Comparison of ENCODE assay signal across 19 cellular contexts in the genomic region with DNA sequence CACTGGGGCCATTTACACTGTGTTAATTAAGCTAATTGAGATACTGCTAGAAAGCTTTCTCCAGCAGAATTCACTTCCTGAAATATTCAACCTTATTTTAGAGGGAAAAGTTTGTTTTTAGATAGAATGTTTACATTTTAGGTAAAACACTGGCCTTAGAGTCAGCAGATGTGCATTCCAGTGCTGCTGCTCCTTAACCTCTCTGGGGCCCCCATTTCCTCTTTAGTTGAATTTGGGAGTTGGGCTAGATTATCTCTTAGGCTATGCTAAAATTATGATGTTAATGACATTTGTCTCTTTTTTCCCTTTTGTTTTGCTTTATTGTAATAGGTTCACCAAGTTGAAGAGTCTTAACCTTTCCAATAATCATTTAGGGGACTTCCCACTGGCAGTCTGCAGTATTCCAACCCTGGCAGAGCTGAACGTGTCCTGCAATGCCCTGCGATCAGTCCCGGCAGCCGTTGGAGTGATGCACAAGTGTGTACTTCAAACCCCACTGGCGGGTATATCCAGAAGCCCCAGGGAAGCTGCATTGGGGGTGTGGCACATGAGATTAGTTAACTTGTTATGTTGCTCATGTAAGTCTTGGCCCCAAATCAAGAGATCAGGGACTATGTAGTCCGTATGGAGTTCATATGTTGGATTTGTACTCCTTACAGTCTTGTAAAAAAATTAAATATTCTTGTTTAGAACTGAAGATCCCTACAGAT.
"Had no signal": no experiment of that assay in that cellular context is flagged by ENCODE, and none has a peak within 500 bp of the region (broad histone marks: within the 10 kb centered on the region; RNA-seq: fewer than 3 reads in every experiment).

No MANE protein-coding gene starts in this region.

- H3K79me2 ChIP-seq: hepatocyte had no signal

- H3K4me3 ChIP-seq: esophagus muscularis mucosa, hepatocyte, tibial nerve had no signal

- H3K9me3 Mint-ChIP-seq: activated CD4-positive, alpha-beta T cell treated with anti-CD3 and anti-CD28 coated beads, Interleukin-2, amount 10 ng/mL, durations not matched to agents 7 days and 5 days; activated naive CD4-positive, alpha-beta T cell treated with anti-CD3 and anti-CD28 coated beads for 36 hours; activated T-cell treated with anti-CD3 and anti-CD28 coated beads, Interleukin-2, amount 50 U/mL, for 24 hours; brain; endodermal cell; nephron progenitor cell had no signal

- H2AFZ ChIP-seq: hepatocyte had no signal

- H3K27ac ChIP-seq: esophagus muscularis mucosa, hepatocyte, tibial nerve had no signal

- H3K27me3 ChIP-seq: esophagus muscularis mucosa, hepatocyte, tibial nerve had no signal

- H3K4me2 ChIP-seq: hepatocyte had no signal

- H3K9me3 ChIP-seq: esophagus muscularis mucosa, tibial nerve had no signal

- FAIRE-seq: colon, kidney, urothelium cell line had no signal

- DNase-seq: activated CD4-positive, alpha-beta T cell treated with anti-CD3 and anti-CD28 coated beads, Interleukin-2, amount 10 ng/mL, durations not matched to agents 7 days and 5 days; activated CD8-positive, alpha-beta T cell treated with anti-CD3 and anti-CD28 coated beads, Interleukin-2, amount 10 ng/mL, durations not matched to agents 7 days and 5 days; activated naive CD4-positive, alpha-beta T cell treated with anti-CD3 and anti-CD28 coated beads for 36 hours; activated T-cell treated with anti-CD3 and anti-CD28 coated beads, Interleukin-2, amount 50 U/mL, for 24 hours; caudate nucleus; endodermal cell; kidney; nephron progenitor cell; stimulated activated CD4-positive, alpha-beta T cell treated with anti-CD3 and anti-CD28 coated beads, Interleukin-12 subunit alpha, Interleukin-12 subunit beta, amount 100 ng/mL, for 4 hours; stimulated activated CD4-positive, alpha-beta T cell treated with anti-CD3 and anti-CD28 coated beads, Interleukin-1b, Interleukin-23, amount 100 ng/mL, for 48 hours; stimulated activated naive CD4-positive, alpha-beta T cell treated with Interleukin-2 at 50 U/mL for 16 hours had no signal

- H3K4me1 ChIP-seq: esophagus muscularis mucosa had no signal

- H3K4me1 Mint-ChIP-seq: activated CD4-positive, alpha-beta T cell treated with anti-CD3 and anti-CD28 coated beads, Interleukin-2, amount 10 ng/mL, durations not matched to agents 7 days and 5 days had no signal

- H3K4me3 Mint-ChIP-seq: activated CD4-positive, alpha-beta T cell treated with anti-CD3 and anti-CD28 coated beads, Interleukin-2, amount 10 ng/mL, durations not matched to agents 7 days and 5 days; activated CD8-positive, alpha-beta T cell treated with anti-CD3 and anti-CD28 coated beads, Interleukin-2, amount 10 ng/mL, durations not matched to agents 7 days and 5 days; activated naive CD4-positive, alpha-beta T cell treated with anti-CD3 and anti-CD28 coated beads for 36 hours; activated T-cell treated with anti-CD3 and anti-CD28 coated beads, Interleukin-2, amount 50 U/mL, for 24 hours; brain; endodermal cell; nephron progenitor cell had no signal

- H3K27me3 Mint-ChIP-seq: activated CD4-positive, alpha-beta T cell treated with anti-CD3 and anti-CD28 coated beads, Interleukin-2, amount 10 ng/mL, durations not matched to agents 7 days and 5 days; activated T-cell treated with anti-CD3 and anti-CD28 coated beads, Interleukin-2, amount 50 U/mL, for 24 hours; brain; progenitor cell of endocrine pancreas had no signal

- H3K27ac Mint-ChIP-seq: activated CD4-positive, alpha-beta T cell treated with anti-CD3 and anti-CD28 coated beads, Interleukin-2, amount 10 ng/mL, durations not matched to agents 7 days and 5 days; activated CD8-positive, alpha-beta T cell treated with anti-CD3 and anti-CD28 coated beads, Interleukin-2, amount 10 ng/mL, durations not matched to agents 7 days and 5 days; activated naive CD4-positive, alpha-beta T cell treated with anti-CD3 and anti-CD28 coated beads for 36 hours; activated T-cell treated with anti-CD3 and anti-CD28 coated beads, Interleukin-2, amount 50 U/mL, for 24 hours; endodermal cell; nephron progenitor cell; progenitor cell of endocrine pancreas had no signal

- ATAC-seq: activated CD8-positive, alpha-beta T cell treated with anti-CD3 and anti-CD28 coated beads, Interleukin-2, amount 10 ng/mL, durations not matched to agents 7 days and 5 days; left lobe of liver had no signal
